In the genomic region with DNA sequence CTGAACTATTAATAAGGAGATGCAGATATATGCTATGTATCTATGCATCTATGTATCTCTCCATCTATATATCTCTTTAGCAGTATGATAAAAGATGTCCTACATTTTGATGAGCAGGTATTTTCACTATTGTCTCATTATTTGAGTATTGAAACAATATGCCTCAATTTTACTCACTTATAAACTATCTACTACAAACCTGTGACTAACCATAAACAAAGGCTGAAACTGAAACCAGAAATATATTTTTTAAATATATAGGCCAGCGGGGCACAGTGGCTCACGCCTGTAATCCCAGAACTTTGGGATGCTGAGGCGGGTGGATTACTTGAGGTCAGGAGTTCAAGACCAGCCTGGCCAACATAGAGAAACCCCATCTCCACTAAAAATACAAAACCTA, we compare ENCODE assay signal across 18 cellular contexts.
"Had no signal": no experiment of that assay in that cellular context is flagged by ENCODE, and none has a peak within 500 bp of the region (broad histone marks: within the 10 kb centered on the region; RNA-seq: fewer than 3 reads in every experiment).

No MANE protein-coding gene starts in this region.

- H3K9me3 Mint-ChIP-seq: activated CD8-positive, alpha-beta T cell treated with anti-CD3 and anti-CD28 coated beads for 36 hours; activated naive CD4-positive, alpha-beta T cell treated with anti-CD3 and anti-CD28 coated beads for 36 hours; nephron progenitor cell; stimulated activated naive CD8-positive, alpha-beta T cell treated with anti-CD3 and anti-CD28 coated beads, Interleukin-15, amount 100 ng/mL, for 72 hours had no signal

- H3K9me3 ChIP-seq: gastroesophageal sphincter, right lobe of liver, tibial artery had no signal

- H3K4me3 ChIP-seq: gastroesophageal sphincter, right lobe of liver, skin epidermis, tibial artery had no signal

- ATAC-seq: activated CD8-positive, alpha-beta T cell treated with anti-CD3 and anti-CD28 coated beads for 36 hours; gastroesophageal sphincter; left cardiac atrium; right lobe of liver; stimulated activated naive CD8-positive, alpha-beta T cell treated with anti-CD3 and anti-CD28 coated beads, Interleukin-15, amount 100 ng/mL, for 72 hours had no signal

- H3K27me3 Mint-ChIP-seq: activated CD8-positive, alpha-beta T cell treated with anti-CD3 and anti-CD28 coated beads for 36 hours; stimulated activated naive CD8-positive, alpha-beta T cell treated with anti-CD3 and anti-CD28 coated beads, Interleukin-15, amount 100 ng/mL, for 72 hours had no signal

- H3K36me3 ChIP-seq: right lobe of liver had no signal

- H3K4me3 Mint-ChIP-seq: activated CD8-positive, alpha-beta T cell treated with anti-CD3 and anti-CD28 coated beads for 36 hours; activated naive CD4-positive, alpha-beta T cell treated with anti-CD3 and anti-CD28 coated beads for 36 hours; nephron progenitor cell; stimulated activated naive CD8-positive, alpha-beta T cell treated with anti-CD3 and anti-CD28 coated beads, Interleukin-15, amount 100 ng/mL, for 72 hours had no signal

- H3K27ac ChIP-seq: epithelial cell of prostate, gastroesophageal sphincter, right lobe of liver, skin epidermis, tibial artery, WERI-Rb-1 had no signal

- DNase-seq: activated CD4-positive, alpha-beta T cell treated with anti-CD3 and anti-CD28 coated beads for 4 hours; activated CD8-positive, alpha-beta T cell treated with anti-CD3 and anti-CD28 coated beads for 36 hours; activated naive CD4-positive, alpha-beta T cell treated with anti-CD3 and anti-CD28 coated beads for 36 hours; amygdala; cortex of kidney; hypothalamus; islet precursor cell; left cardiac atrium; nephron progenitor cell; nucleus accumbens; right lobe of liver; stimulated activated CD4-positive, alpha-beta T cell treated with anti-CD3 and anti-CD28 coated beads, Interleukin-1b, Interleukin-23, amount 100 ng/mL, for 48 hours; stimulated activated naive CD8-positive, alpha-beta T cell treated with anti-CD3 and anti-CD28 coated beads, Interleukin-15, amount 100 ng/mL, for 72 hours; tibial artery; WERI-Rb-1 had no signal

- H3K27ac Mint-ChIP-seq: activated CD8-positive, alpha-beta T cell treated with anti-CD3 and anti-CD28 coated beads for 36 hours; activated naive CD4-positive, alpha-beta T cell treated with anti-CD3 and anti-CD28 coated beads for 36 hours; nephron progenitor cell had no signal

- H3K27me3 ChIP-seq: gastroesophageal sphincter, right lobe of liver, tibial artery had no signal
